10 cellular contexts compared by ENCODE assay signal in the genomic region with DNA sequence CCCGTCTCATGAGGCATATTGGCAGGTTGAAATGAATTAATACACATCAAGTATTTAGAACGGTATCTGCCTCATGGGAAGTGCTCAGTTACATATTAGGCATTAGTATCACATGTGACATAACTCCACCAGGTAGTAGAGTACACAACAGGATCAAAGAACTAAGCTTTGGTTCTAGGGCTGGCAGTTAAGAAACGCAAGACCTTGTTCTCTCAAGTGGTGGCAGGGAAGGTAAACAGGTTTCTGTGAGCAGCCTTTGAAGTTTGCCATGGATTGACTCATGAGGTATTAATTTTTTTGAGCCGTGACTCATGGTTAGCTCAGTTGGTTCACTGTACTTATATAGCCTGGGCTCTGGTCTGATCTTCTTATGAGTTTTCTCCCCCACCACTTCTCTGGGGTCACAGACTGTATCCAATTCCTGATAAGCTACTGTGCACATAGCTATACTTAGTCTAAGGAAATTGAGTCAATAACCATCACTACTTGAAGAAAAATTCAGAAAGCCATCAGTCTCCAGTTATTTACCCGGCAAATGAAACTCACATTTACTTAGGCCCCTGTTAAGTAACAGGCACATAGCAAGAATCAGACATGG.
DNase-seq lines count a peak whose midpoint lies in the region; ATAC-seq and TF ChIP-seq lines count a peak whose summit lies in the region.
"Had no signal": no experiment of that assay in that cellular context is flagged by ENCODE, and none has a peak within 500 bp of the region (broad histone marks: within the 10 kb centered on the region; RNA-seq: fewer than 3 reads in every experiment).

No MANE protein-coding gene starts in this region.

- no peaks in the 10 kb centered on the region for H3K9me3 ChIP-seq in Panc1 (ENCODE audit: control insufficient read depth, insufficient read depth, low read depth, low read length)
- H3K9me3 ChIP-seq: BLaER1 had no signal

- POLR2A ChIA-PET in Panc1 (lab: Charles Lee): no interaction called here

- no peaks in the 10 kb centered on the region for H3K27me3 Mint-ChIP-seq in mesothelial cell of epicardium (ENCODE audit: low read depth)

- H3K9me3 Mint-ChIP-seq in mesothelial cell of epicardium: peaks cover 4% of the 10 kb centered on the region

- no peaks in the 10 kb centered on the region for H3K4me1 ChIP-seq in Panc1 (ENCODE audit: control insufficient read depth, insufficient read depth, low read length)
- H3K4me1 ChIP-seq: BLaER1, sigmoid colon had no signal

- no peak overlapping the region for H3K4me3 ChIP-seq in Panc1 (ENCODE audit: low read depth in 2 of 2, low read length in 2 of 2)
- H3K4me3 ChIP-seq in epithelial cell of esophagus (ENCODE audit: low read length): no peak overlapping the region
- H3K4me3 ChIP-seq: BLaER1, sigmoid colon had no signal

- in situ Hi-C loops in Panc1 (cut with HindIII; ENCODE audit: low pct_unique_long_range_greater_than_20kb, low sequenced_read_pairs): no loop called here

- no peaks in the 10 kb centered on the region for H3K36me3 ChIP-seq in Panc1 (ENCODE audit: control insufficient read depth, insufficient read depth, low read length)
- H3K36me3 ChIP-seq: BLaER1, sigmoid colon had no signal

- H3K4me1 Mint-ChIP-seq in mesothelial cell of epicardium: peaks cover 4% of the 10 kb centered on the region

- H3K27me3 ChIP-seq in Panc1 (ENCODE audit: control insufficient read depth, insufficient read depth, low read length): no peaks in the 10 kb centered on the region
- H3K27me3 ChIP-seq: BLaER1, sigmoid colon had no signal

- ATAC-seq in Panc1 (peak; percentile 85), HG03571 (IDR thresholded peaks at IDR 0.05; ENCODE audit: unreplicated experiment) (no peak)

- no peak overlapping the region for H3K27ac Mint-ChIP-seq in mesothelial cell of epicardium

- no TSS peak for BruUV-seq in Panc1 (replicated peaks; lab: Mats Ljungman, UMichigan)

- TF ChIP-seq CTCF in Panc1 (IDR thresholded peaks at IDR 0.05) (no peak), epithelial cell of esophagus (IDR thresholded peaks at IDR 0.05; ENCODE audit: insufficient read depth, low read depth, low read length, missing control alignments) (no peak), mesothelial cell of epicardium (IDR thresholded peaks at IDR 0.05; ENCODE audit: unreplicated experiment) (no peak)

- DNase-seq in activated T-cell treated with anti-CD3 and anti-CD28 coated beads for 4 hours (peak; percentile 4), Panc1 (ENCODE audit: low read depth, low spot score) (peak; percentile 85), epithelial cell of esophagus (ENCODE audit: low read depth) (peak; percentile 97), NCI-H524 (lab: John Stamatoyannopoulos, UW) (no peak), mesothelial cell of epicardium (ENCODE audit: low spot score in 2 of 2, unreplicated experiment in 2 of 2) (no peak)
- DNase-seq in activated T-cell treated with anti-CD3 and anti-CD28 coated beads, Interleukin-2, amount 50 U/mL, for 48 hours: no peak
- peak; percentile 1 for DNase-seq in stimulated activated naive CD4-positive, alpha-beta T cell treated with Interleukin-2 at 50 U/mL for 16 hours (lab: John Stamatoyannopoulos, UW)
- DNase-seq: sigmoid colon had no signal

- intact Hi-C loops in Panc1 (cut with micrococcal nuclease; ENCODE audit: unreplicated experiment): no loop called here

- CTCF ChIA-PET in Panc1 (lab: Charles Lee): no interaction called here

- no peak overlapping the region for H3K27ac ChIP-seq in Panc1 (ENCODE audit: low read length)
- H3K27ac ChIP-seq: BLaER1, sigmoid colon had no signal

- H3K4me3 Mint-ChIP-seq in mesothelial cell of epicardium: no peak overlapping the region

- no peaks in the 10 kb centered on the region for H3K36me3 Mint-ChIP-seq in mesothelial cell of epicardium

Comparison
In these comparisons a context has a peak if more than half of its experiments do, and no peak if none do; other contexts are left out.
1. DNase-seq: peak in activated T-cell treated with anti-CD3 and anti-CD28 coated beads for 4 hours (single experiment), Panc1 (single experiment), epithelial cell of esophagus (single experiment) and stimulated activated naive CD4-positive, alpha-beta T cell treated with Interleukin-2 at 50 U/mL for 16 hours (single experiment); none in activated T-cell treated with anti-CD3 and anti-CD28 coated beads, Interleukin-2, amount 50 U/mL, for 48 hours (0 of 2), NCI-H524 (0 of 2) and mesothelial cell of epicardium (0 of 2).